In genomic region chr11:76203131-76203925, GRCh38 we compare ENCODE assay signal across 23 cellular contexts. TPM values are rescaled to one million over a fixed set of nuclear protein-coding genes. Genes with fewer than 3 reads are reported as not detected.
DNase-seq lines count a peak whose midpoint lies in the region; ATAC-seq and TF ChIP-seq lines count a peak whose summit lies in the region.
"Had no signal": no experiment of that assay in that cellular context is flagged by ENCODE, and none has a peak within 500 bp of the region (broad histone marks: within the 10 kb centered on the region; RNA-seq: fewer than 3 reads in every experiment).

No MANE protein-coding gene starts in this region.

- no peak overlapping the region for H2BK15ac ChIP-seq in mesendoderm (replicated peaks; ENCODE audit: low read depth)

- no peak overlapping the region for H2BK120ac ChIP-seq in mesendoderm (ENCODE audit: low read depth, low read length)

- no peak overlapping the region for H3K9ac ChIP-seq in mesendoderm (ENCODE audit: low read length)
- H3K9ac ChIP-seq: GM23248 had no signal

- H4K5ac ChIP-seq in mesendoderm (ENCODE audit: low read length), result no peak overlapping the region

- ATAC-seq in Right ventricle myocardium inferior (no peak), right cardiac atrium (no peak), lower lobe of right lung (no peak), psoas muscle (no peak)
- ATAC-seq: A549, GM12878 had no signal

- no peak overlapping the region for H3K56ac ChIP-seq in mesendoderm (ENCODE audit: low read length)

- H2BK5ac ChIP-seq in mesendoderm (ENCODE audit: low read length), result no peak overlapping the region

- intact Hi-C loops in Right ventricle myocardium inferior (cut with DNase I) (loop anchor here (10.0 kb wide), 1 partner anchor 471 kb away; the partner anchor contains the start of gene LRRC32), right cardiac atrium (cut with DNase I) (no loop called here), left ventricle myocardium inferior (cut with micrococcal nuclease) (no loop called here), lower lobe of right lung (cut with DNase I) (no loop called here), psoas muscle (cut with DNase I) (no loop called here)

- no peak overlapping the region for H2AK5ac ChIP-seq in mesendoderm (ENCODE audit: low read length)

- H3K4me3 ChIP-seq in right atrium auricular region (no peak overlapping the region), right cardiac atrium (ENCODE audit: low read length) (no peak overlapping the region), left ventricle myocardium inferior (no peak overlapping the region), lower lobe of right lung (no peak overlapping the region), psoas muscle (no peak overlapping the region), mesendoderm (ENCODE audit: low read length) (no peak overlapping the region)
- H3K4me3 ChIP-seq: A549, GM12878, GM23248 had no signal

- no peak overlapping the region for H3K4me2 ChIP-seq in mesendoderm (ENCODE audit: low read length)
- H3K4me2 ChIP-seq: A549 had no signal

- H3K4me1 ChIP-seq in right atrium auricular region (peaks cover 0 to 28% of the 10 kb centered on the region in 2 donors), right cardiac atrium (ENCODE audit: control insufficient read depth, insufficient read depth, low read length) (peaks cover 8% of the 10 kb centered on the region), left ventricle myocardium inferior (peaks cover 32% of the 10 kb centered on the region), lower lobe of right lung (peaks cover 27% of the 10 kb centered on the region), psoas muscle (peaks cover 12% of the 10 kb centered on the region), mesendoderm (ENCODE audit: control insufficient read depth, low read depth, low read length) (peaks cover 4% of the 10 kb centered on the region)

- H3K79me2 ChIP-seq in mesendoderm (ENCODE audit: control insufficient read depth, insufficient read depth, low read length), result no peaks in the 10 kb centered on the region

- WGBS in right cardiac atrium, result 85% methylated on average over 13 of the region's 13 CpGs
- WGBS in psoas muscle, 3 donors, result 86 to 90% (median 86%) methylated on average over 13 of the region's 13 CpGs
- WGBS in mesendoderm (ENCODE audit: extremely low coverage, insufficient coverage, low lambda C conversion rate), result no CpG with 5 or more reads among the region's 13 CpGs

- no peak overlapping the region for H3K23ac ChIP-seq in mesendoderm (ENCODE audit: low read length)

- H3K27me3 ChIP-seq in right atrium auricular region (no peaks in the 10 kb centered on the region), right cardiac atrium (ENCODE audit: control insufficient read depth, insufficient read depth) (no peaks in the 10 kb centered on the region), left ventricle myocardium inferior (ENCODE audit: low read depth) (no peaks in the 10 kb centered on the region), lower lobe of right lung (ENCODE audit: low read depth) (peaks cover 33% of the 10 kb centered on the region), psoas muscle (ENCODE audit: insufficient read depth in 3 of 3, low read length in 2 of 3) (no peaks in the 10 kb centered on the region), mesendoderm (ENCODE audit: insufficient read depth, low read length, poor library complexity) (peaks cover 27% of the 10 kb centered on the region)

- peak; percentile 47 for DNase-seq in Right ventricle myocardium inferior (ENCODE audit: missing footprints)
- no peak for DNase-seq in right atrium auricular region (ENCODE audit: low spot score)
- DNase-seq in right cardiac atrium, result peak in 2 of 3 donors; percentile 25 to 39
- DNase-seq in left ventricle myocardium inferior, result no peak
- DNase-seq in lower lobe of right lung, result peak; percentile 39
- DNase-seq in psoas muscle, result peak; percentile 10 to 33
- DNase-seq in NCI-H774 (lab: John Stamatoyannopoulos, UW), result no peak
- no peak for DNase-seq in mesendoderm
- DNase-seq: 8988T, ACHN, AML-193, BE2C, C1 segment of cervical spinal cord, Calu3, COR-L47, DMS79, EL, GDM1, GM23248, H7, HCEC 1CT had no signal

- H3K18ac ChIP-seq in mesendoderm (ENCODE audit: low read length), result no peak overlapping the region

- no peaks in the 10 kb centered on the region for H3K9me3 ChIP-seq in right atrium auricular region
- no peaks in the 10 kb centered on the region for H3K9me3 ChIP-seq in right cardiac atrium (ENCODE audit: control insufficient read depth, low read length)
- H3K9me3 ChIP-seq in left ventricle myocardium inferior (replicated peaks), result no peaks in the 10 kb centered on the region
- no peaks in the 10 kb centered on the region for H3K9me3 ChIP-seq in lower lobe of right lung
- no peaks in the 10 kb centered on the region for H3K9me3 ChIP-seq in psoas muscle
- H3K9me3 ChIP-seq: A549, BE2C had no signal

- no peak overlapping the region for H4K8ac ChIP-seq in mesendoderm (ENCODE audit: low read depth, low read length)

- H3K27ac ChIP-seq in right atrium auricular region (no peak overlapping the region), right cardiac atrium (ENCODE audit: low read length) (no peak overlapping the region), left ventricle myocardium inferior (replicated peaks) (no peak overlapping the region), lower lobe of right lung (no peak overlapping the region), psoas muscle (no peak overlapping the region), mesendoderm (ENCODE audit: low read depth, low read length) (no peak overlapping the region)
- H3K27ac ChIP-seq: A549, GM23248 had no signal

- no peaks in the 10 kb centered on the region for H3K79me1 ChIP-seq in mesendoderm (ENCODE audit: low read length)

- no peaks in the 10 kb centered on the region for H3K36me3 ChIP-seq in right atrium auricular region
- H3K36me3 ChIP-seq in left ventricle myocardium inferior, result no peaks in the 10 kb centered on the region
- H3K36me3 ChIP-seq in lower lobe of right lung, result no peaks in the 10 kb centered on the region
- no peaks in the 10 kb centered on the region for H3K36me3 ChIP-seq in psoas muscle (ENCODE audit: insufficient read depth in 1 of 2, low read depth in 1 of 2)
- no peaks in the 10 kb centered on the region for H3K36me3 ChIP-seq in mesendoderm (ENCODE audit: control insufficient read depth, insufficient read depth, low read length)
- H3K36me3 ChIP-seq: BE2C had no signal

- TF ChIP-seq CTCF in right atrium auricular region (IDR thresholded peaks at IDR 0.05), result no peak
- no peak for TF ChIP-seq CTCF in left ventricle myocardium inferior (IDR thresholded peaks at IDR 0.05; ENCODE audit: borderline replicate concordance)
- TF ChIP-seq CTCF in lower lobe of right lung (IDR thresholded peaks at IDR 0.05), result no peak
- TF ChIP-seq CTCF in psoas muscle (IDR thresholded peaks at IDR 0.05), result no peak

- no peak overlapping the region for H3K4ac ChIP-seq in mesendoderm (ENCODE audit: low read depth, low read length)

RNA-seq across cellular contexts. Expression of gene WNT11, which starts 3.0 kb away (rescaled TPM):
- 18.2 TPM for total RNA-seq in Right ventricle myocardium inferior
- total RNA-seq in right atrium auricular region, result 1 to 10 TPM; 1.6 to 6.8 TPM
- 1 to 10 TPM; 2.1 to 7.1 (median 3.3) TPM for total RNA-seq in right cardiac atrium
- 2.9 TPM for polyA plus RNA-seq in right cardiac atrium
- total RNA-seq in left ventricle myocardium inferior, result 22.7 TPM
- 9.2 TPM for total RNA-seq in lower lobe of right lung
- total RNA-seq in psoas muscle, result 10 to 100 TPM in 1 of 4 donors, 1 to 10 TPM in 3; 6.4 to 13.0 (median 8.0) TPM
- 1 to 10 TPM; 4.5 to 6.5 (median 4.8) TPM for polyA plus RNA-seq in psoas muscle
- polyA plus RNA-seq in mesendoderm (2013, experiment 1 of 2), result 0.14 TPM
- polyA plus RNA-seq in mesendoderm (2013, experiment 2 of 2), result 0.20 TPM
- total RNA-seq: Calu3, GM12878, GM23248 had no signal
- polyA plus RNA-seq: GM23248 had no signal

Comparison
In these comparisons a context has a peak if more than half of its experiments do, and no peak if none do; other contexts are left out.
1. DNase-seq: peak in Right ventricle myocardium inferior (single experiment), right cardiac atrium (2 of 3), lower lobe of right lung (single experiment) and psoas muscle (2 of 2); none in right atrium auricular region (single experiment), left ventricle myocardium inferior (single experiment), NCI-H774 (single experiment) and mesendoderm (single experiment).